8 cellular contexts compared by ENCODE assay signal in the genomic region with DNA sequence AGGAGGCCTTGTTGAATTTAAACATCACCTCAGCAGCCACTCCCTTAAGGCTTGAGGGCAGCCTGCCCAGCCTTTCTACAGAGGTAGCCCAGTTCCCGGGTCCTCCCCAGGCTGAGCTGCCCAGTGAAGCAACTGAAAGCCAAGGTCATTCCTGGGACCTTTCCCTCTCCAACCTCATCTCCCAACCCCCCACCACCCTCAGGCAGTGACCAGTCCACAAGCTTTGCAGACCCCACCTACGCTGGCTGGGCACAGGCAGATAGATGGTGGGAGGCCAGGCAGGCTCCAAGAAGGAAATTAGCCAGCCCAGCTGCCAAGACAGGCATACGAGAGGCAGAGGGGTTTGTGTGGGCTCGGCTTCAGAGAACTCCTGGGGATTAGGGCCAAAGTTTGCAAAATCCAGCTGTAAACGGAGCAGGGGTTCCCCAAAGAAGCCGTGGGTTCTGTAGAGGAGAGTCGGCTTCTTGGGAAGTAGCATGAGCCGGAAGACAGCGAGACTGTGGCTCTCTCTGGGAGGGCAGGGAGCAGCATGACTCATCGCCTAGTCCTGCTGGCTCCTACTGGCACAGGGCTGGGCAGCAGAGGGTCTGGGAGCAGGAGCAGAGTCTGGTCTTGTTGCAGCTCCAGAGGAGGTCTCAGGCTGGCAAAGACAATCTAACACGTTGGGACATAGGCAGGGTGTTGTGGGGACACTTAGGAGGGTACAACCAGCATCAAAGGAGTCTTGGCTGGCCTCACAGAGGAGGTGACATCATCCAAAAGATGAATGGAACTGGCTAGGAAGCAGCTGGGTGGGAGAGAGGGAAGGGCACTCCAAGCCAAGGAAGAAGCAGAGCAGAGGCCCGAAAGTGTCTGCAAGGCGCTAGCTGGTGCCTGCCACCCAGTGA. TPM values are rescaled to one million over a fixed set of nuclear protein-coding genes. Genes with fewer than 3 reads are reported as not detected.
DNase-seq lines count a peak whose midpoint lies in the region; ATAC-seq and TF ChIP-seq lines count a peak whose summit lies in the region.

No MANE protein-coding gene starts in this region.

- peak overlapping the region; percentile 92; the same call in 1 of the 3 replicates for H2BK15ac ChIP-seq in IMR-90 (ENCODE audit: low read depth, low read length)

- peak overlapping the region; percentile 13; the same call in 1 of the 2 replicates for H3K4me3 ChIP-seq in IMR-90 (ENCODE audit: insufficient read depth, low read depth, low read length)

- H3K27ac ChIP-seq in IMR-90 (ENCODE audit: insufficient read depth, low read length), result peak overlapping the region; percentile 95

- H3K4me2 ChIP-seq in IMR-90 (ENCODE audit: low read depth, low read length), result peak overlapping the region; percentile 80

- peak overlapping the region; percentile 92 for H3K23ac ChIP-seq in IMR-90 (ENCODE audit: low read depth, low read length)

- peak overlapping the region; percentile 95 for H4K91ac ChIP-seq in IMR-90 (ENCODE audit: insufficient read depth, low read depth, low read length)

- H2AFZ ChIP-seq in IMR-90 (replicated peaks; ENCODE audit: low read length, poor library complexity), result peak overlapping the region; percentile 81

- H3K4me1 ChIP-seq in IMR-90 (ENCODE audit: control insufficient read depth, insufficient read depth, low read length), result peaks cover 31% of the 10 kb centered on the region

- POLR2A ChIA-PET in IMR-90 (lab: Charles Lee; ENCODE audit: unreplicated experiment), result interaction anchor here (0.6 to 1.6 kb wide), 2 partner anchors 13 to 1667 kb away, joined by 4 to 6 read pairs; no protein-coding TSS in a partner anchor

- TF ChIP-seq CTCF in IMR-90 (conservative IDR thresholded peaks at IDR 0.05; ENCODE audit: low read depth, low read length), result no peak

- H4K8ac ChIP-seq in IMR-90 (ENCODE audit: low read depth in 2 of 2, low read length in 2 of 2), result peak overlapping the region; percentile 45 to 84

- DNase-seq in CD1c-positive myeloid dendritic cell (ENCODE audit: extremely low spot score) (peak; percentile 88), IMR-90 (peak; percentile 90), amniotic epithelial cell (ENCODE audit: low read depth) (peak; percentile 94), left cardiac atrium (peak; percentile 90), posterior cingulate gyrus (peak in 9 of 10 donors; percentile 34 to 94 (median 67)), OCI-M2 (lab: John Stamatoyannopoulos, UW; ENCODE audit: unreplicated experiment) (no peak)
- no peak for DNase-seq in stimulated activated CD4-positive, alpha-beta T cell treated with anti-CD3 and anti-CD28 coated beads, Interleukin-2, amount 100 ng/mL, for 24 hours
- DNase-seq in activated T-helper 2 cell treated with anti-CD3 and anti-CD28 coated beads, Interferon-gamma antibody, Interleukin-2, Interleukin-4, amounts not matched to agents 10 μg/mL and 5 μg/mL and 100 μg/mL, durations not matched to agents 14 hours and 24 hours and 36 hours (ENCODE audit: low spot score), result no peak

- peaks cover 12% of the 10 kb centered on the region; the same call in 1 of the 2 replicates for H4K20me1 ChIP-seq in IMR-90 (ENCODE audit: insufficient read depth, low read length)

- peaks cover 32% of the 10 kb centered on the region for H3K4me1 Mint-ChIP-seq in activated T-helper 2 cell treated with anti-CD3 and anti-CD28 coated beads, Interferon-gamma antibody, Interleukin-2, Interleukin-4, amounts not matched to agents 10 μg/mL and 5 μg/mL and 100 μg/mL, durations not matched to agents 14 hours and 24 hours and 36 hours (ENCODE audit: low read depth)

- H3K79me1 ChIP-seq in IMR-90 (ENCODE audit: low read depth in 1 of 2, low read length in 2 of 2), result peaks cover 9 to 41% of the 10 kb centered on the region in 2 experiments; a peak in 3 of 4 replicates

- BruUV-seq in IMR-90 (replicated peaks; lab: Mats Ljungman, UMichigan), result no TSS peak

- H2AK9ac ChIP-seq in IMR-90 (replicated peaks; ENCODE audit: low read depth, low read length, poor library complexity), result peak overlapping the region; percentile 88

- 6% methylated on average over 10 of the region's 13 CpGs; no CpG with 5 or more reads in 1 of the 2 experiments for WGBS in IMR-90 (ENCODE audit: extremely low coverage in 2 of 2, insufficient read length in 1 of 2), 2 experiments

- no peak overlapping the region for H3K4me3 Mint-ChIP-seq in activated T-helper 2 cell treated with anti-CD3 and anti-CD28 coated beads, Interferon-gamma antibody, Interleukin-2, Interleukin-4, amounts not matched to agents 10 μg/mL and 5 μg/mL and 100 μg/mL, durations not matched to agents 14 hours and 24 hours and 36 hours (ENCODE audit: low read depth)

- peak; percentile 74 for ATAC-seq in IMR-90 (ENCODE audit: low read depth)
- ATAC-seq in left cardiac atrium, result peak; percentile 51 to 80

- peak overlapping the region; percentile 79 for H3K14ac ChIP-seq in IMR-90 (replicated peaks; ENCODE audit: low read depth, low read length)

- no peaks in the 10 kb centered on the region for H3K27me3 Mint-ChIP-seq in activated T-helper 2 cell treated with anti-CD3 and anti-CD28 coated beads, Interferon-gamma antibody, Interleukin-2, Interleukin-4, amounts not matched to agents 10 μg/mL and 5 μg/mL and 100 μg/mL, durations not matched to agents 14 hours and 24 hours and 36 hours (ENCODE audit: low read depth)

- H3K36me3 Mint-ChIP-seq in activated T-helper 2 cell treated with anti-CD3 and anti-CD28 coated beads, Interferon-gamma antibody, Interleukin-2, Interleukin-4, amounts not matched to agents 10 μg/mL and 5 μg/mL and 100 μg/mL, durations not matched to agents 14 hours and 24 hours and 36 hours (ENCODE audit: low read depth), result peaks cover 17% of the 10 kb centered on the region

- in situ Hi-C loops in IMR-90 (cut with MboI; ENCODE audit: low sequenced_read_pairs), result no loop called here

- H3K9me3 ChIP-seq in IMR-90 (ENCODE audit: control insufficient read depth, insufficient read depth, low read length), result no peaks in the 10 kb centered on the region

- H3K9me1 ChIP-seq in IMR-90 (ENCODE audit: insufficient read depth, low read length), result peaks cover 28% of the 10 kb centered on the region

- H3K9ac ChIP-seq in IMR-90 (ENCODE audit: low read depth, low read length), result peak overlapping the region; percentile 70

- peak overlapping the region; percentile 97 for H3K4ac ChIP-seq in IMR-90 (ENCODE audit: low read depth, low read length)

- intact Hi-C loops in IMR-90 (cut with micrococcal nuclease) (loop anchor here (5.0 kb wide), 1 partner anchor 211 kb away; no protein-coding TSS in a partner anchor), left cardiac atrium (cut with DNase I) (no loop called here), posterior cingulate gyrus (cut with DNase I) (no loop called here)
- intact Hi-C loops in activated T-helper 2 cell treated with anti-CD3 and anti-CD28 coated beads, Interferon-gamma antibody, Interleukin-2, Interleukin-4, amounts not matched to agents 10 μg/mL and 5 μg/mL and 100 μg/mL, durations not matched to agents 14 hours and 24 hours and 36 hours (cut with micrococcal nuclease), result loop anchor here (10.0 kb wide), 4 partner anchors 103 to 1723 kb away; a partner anchor contains a TSS

- CTCF ChIA-PET in IMR-90 (lab: Yijun Ruan, JAX), result interaction anchor here (2.3 kb wide), 1 partner anchor 16 kb away, joined by 9 read pairs; no protein-coding TSS in a partner anchor

- no peak for TF ChIP-seq RAD21 in IMR-90 (IDR thresholded peaks at IDR 0.05; ENCODE audit: low read length)

- H3K9me3 Mint-ChIP-seq in activated T-helper 2 cell treated with anti-CD3 and anti-CD28 coated beads, Interferon-gamma antibody, Interleukin-2, Interleukin-4, amounts not matched to agents 10 μg/mL and 5 μg/mL and 100 μg/mL, durations not matched to agents 14 hours and 24 hours and 36 hours, result no peaks in the 10 kb centered on the region

- H3K18ac ChIP-seq in IMR-90 (ENCODE audit: low read depth, low read length), result peak overlapping the region; percentile 76

- H3K27me3 ChIP-seq in IMR-90 (ENCODE audit: control insufficient read depth, insufficient read depth, low read length), result no peaks in the 10 kb centered on the region

- peak overlapping the region; percentile 69 for H4K5ac ChIP-seq in IMR-90 (ENCODE audit: low read depth, low read length)

- peak overlapping the region; percentile 97 for H2BK120ac ChIP-seq in IMR-90 (ENCODE audit: low read depth, low read length)

- peak; percentile 64 for TF ChIP-seq POLR2A in IMR-90 (IDR thresholded peaks at IDR 0.05; ENCODE audit: low read depth, low read length)

- dilution Hi-C loops in IMR-90 (cut with HindIII; ENCODE audit: low sequenced_read_pairs, unreplicated experiment), result no loop called here

- H3K27ac Mint-ChIP-seq in activated T-helper 2 cell treated with anti-CD3 and anti-CD28 coated beads, Interferon-gamma antibody, Interleukin-2, Interleukin-4, amounts not matched to agents 10 μg/mL and 5 μg/mL and 100 μg/mL, durations not matched to agents 14 hours and 24 hours and 36 hours, result no peak overlapping the region

- peak overlapping the region; percentile 95 for H2BK5ac ChIP-seq in IMR-90 (ENCODE audit: low read depth, low read length, poor library complexity, severe bottlenecking)

- H3K36me3 ChIP-seq in IMR-90 (ENCODE audit: control insufficient read depth, insufficient read depth, low read length), result peaks cover 7% of the 10 kb centered on the region; the same call in 1 of the 2 replicates

- H3K56ac ChIP-seq in IMR-90 (ENCODE audit: extremely low read depth, insufficient read depth, low read length), result peak overlapping the region; percentile 54

- peak overlapping the region; percentile 97 for H2BK20ac ChIP-seq in IMR-90 (ENCODE audit: low read depth, low read length)

- H2AK5ac ChIP-seq in IMR-90 (ENCODE audit: low read depth, low read length), result peak overlapping the region; percentile 92

TF ChIP-seq in IMR-90, 13 proteins besides CTCF, POLR2A, EP300 and RAD21 (continues in another document):
- TF ChIP-seq MAZ (IDR thresholded peaks at IDR 0.05; ENCODE audit: borderline replicate concordance, low read depth, low read length), result peak; percentile 68; the same call in 1 of the 2 replicates

RNA-seq across cellular contexts. Expression of a gene that starts 2.8 kb away (rescaled TPM):
- total RNA-seq in IMR-90 (2012; rRNA removed) (3.1 and 3.8 TPM in 2 replicates), left cardiac atrium (10 to 100 TPM in 1 of 2 donors, 1 to 10 TPM in 1; 6.4 to 13.7 TPM)
- polyA plus RNA-seq in IMR-90 (2012; rRNA removed), result 14.2 and 15.2 TPM in 2 replicates
- polyA plus RNA-seq in IMR-90 (2012; cell fraction: cytosol; rRNA removed), result 9.8 and 20.0 TPM in 2 replicates
- polyA plus RNA-seq in IMR-90 (2012; cell fraction: nucleus; rRNA removed; ENCODE audit: low replicate concordance), result 51.5 and 67.1 TPM in 2 replicates
- 23.6 and 25.3 TPM in 2 replicates for total RNA-seq in activated T-helper 2 cell treated with anti-CD3 and anti-CD28 coated beads, Interferon-gamma antibody, Interleukin-2, Interleukin-4, amounts not matched to agents 10 μg/mL and 5 μg/mL and 100 μg/mL, durations not matched to agents 14 hours and 24 hours and 36 hours

RNA-seq across cellular contexts. Expression of a gene that starts 43.0 kb away (rescaled TPM):
- 36.2 and 44.4 TPM in 2 replicates for total RNA-seq in IMR-90 (2012; rRNA removed)
- polyA plus RNA-seq in IMR-90 (2012; rRNA removed), result 36.4 and 40.7 TPM in 2 replicates
- polyA plus RNA-seq in IMR-90 (2012; cell fraction: cytosol; rRNA removed), result 21.0 and 27.4 TPM in 2 replicates
- 12.4 and 51.2 TPM in 2 replicates for polyA plus RNA-seq in IMR-90 (2012; cell fraction: nucleus; rRNA removed; ENCODE audit: low replicate concordance)
- 10 to 100 TPM; 34.6 to 36.4 TPM for total RNA-seq in left cardiac atrium
- total RNA-seq in activated T-helper 2 cell treated with anti-CD3 and anti-CD28 coated beads, Interferon-gamma antibody, Interleukin-2, Interleukin-4, amounts not matched to agents 10 μg/mL and 5 μg/mL and 100 μg/mL, durations not matched to agents 14 hours and 24 hours and 36 hours, result 87.9 and 93.0 TPM in 2 replicates

Comparison
In these comparisons a context has a peak if more than half of its experiments do, and no peak if none do; other contexts are left out.
1. DNase-seq: peak in CD1c-positive myeloid dendritic cell (single experiment), IMR-90 (single experiment), amniotic epithelial cell (single experiment), left cardiac atrium (single experiment) and posterior cingulate gyrus (9 of 10); none in OCI-M2 (single experiment), stimulated activated CD4-positive, alpha-beta T cell treated with anti-CD3 and anti-CD28 coated beads, Interleukin-2, amount 100 ng/mL, for 24 hours (0 of 2) and activated T-helper 2 cell treated with anti-CD3 and anti-CD28 coated beads, Interferon-gamma antibody, Interleukin-2, Interleukin-4, amounts not matched to agents 10 μg/mL and 5 μg/mL and 100 μg/mL, durations not matched to agents 14 hours and 24 hours and 36 hours (single experiment).
2. intact Hi-C loops: an anchor here in IMR-90 (5.0 kb wide) and activated T-helper 2 cell treated with anti-CD3 and anti-CD28 coated beads, Interferon-gamma antibody, Interleukin-2, Interleukin-4, amounts not matched to agents 10 μg/mL and 5 μg/mL and 100 μg/mL, durations not matched to agents 14 hours and 24 hours and 36 hours (10.0 kb wide); none called in left cardiac atrium and posterior cingulate gyrus.